ENCODE assay signal across 16 cellular contexts in the genomic region with DNA sequence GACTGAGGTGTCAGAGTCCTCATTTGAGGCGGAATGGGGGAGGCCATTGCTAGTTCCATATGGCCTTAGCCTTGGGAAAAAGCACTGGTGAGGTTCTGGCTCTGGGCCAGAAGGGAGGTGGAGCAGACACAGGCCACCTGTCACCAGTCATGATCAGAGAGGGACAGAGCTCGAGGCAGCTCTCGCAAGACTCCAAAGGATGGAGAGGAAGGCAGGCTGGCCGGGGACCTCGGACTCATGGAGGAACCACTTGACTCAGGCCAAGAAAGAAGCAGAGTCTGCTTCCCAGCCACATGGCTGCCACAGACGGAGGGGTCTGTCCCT. TPM values are rescaled to one million over a fixed set of nuclear protein-coding genes. Genes with fewer than 3 reads are reported as not detected.
A peak's percentile ranks its signal among the peaks of the same experiment; 100 is the strongest.
DNase-seq lines count a peak whose midpoint lies in the region; ATAC-seq lines count a peak whose summit lies in the region.
"Had no signal": no experiment of that assay in that cellular context is flagged by ENCODE, and none has a peak within 500 bp of the region (broad histone marks: within the 10 kb centered on the region; RNA-seq: fewer than 3 reads in every experiment).

No MANE protein-coding gene starts in this region.

- ATAC-seq in left colon: peak; percentile 50
- no peak for ATAC-seq in GM19023 (IDR thresholded peaks at IDR 0.05; ENCODE audit: unreplicated experiment)
- ATAC-seq: right cardiac atrium, T-cell had no signal

- peak; percentile 66 for DNase-seq in COR-L47 (lab: John Stamatoyannopoulos, UW)
- DNase-seq in NCI-H1092 (lab: John Stamatoyannopoulos, UW): peak; percentile 23
- DNase-seq in NCI-H748 treated with DMSO at 0.1 percent for 48 hours (lab: John Stamatoyannopoulos, UW): peak; percentile 23
- peak in 1 of 2 donors; percentile 60 for DNase-seq in left colon
- DNase-seq in activated CD4-positive, CD25-positive, alpha-beta regulatory T cell treated with anti-CD3 and anti-CD28 coated beads, Interleukin-2, amount 50 U/mL, for 72 hours: no peak
- no peak for DNase-seq in anterior cingulate cortex (lab: John Stamatoyannopoulos, UW)
- no peak for DNase-seq in activated T-cell treated with anti-CD3 and anti-CD28 coated beads, Interleukin-2, amount 50 U/mL, for 48 hours
- DNase-seq: activated CD4-positive, alpha-beta T cell treated with anti-CD3 and anti-CD28 coated beads, Interleukin-2, amount 10 ng/mL, durations not matched to agents 7 days and 5 days; NCI-H1048; stimulated activated CD4-positive, alpha-beta T cell treated with anti-CD3 and anti-CD28 coated beads, Interleukin-4, amount 100 ng/mL, for 1 hour; T-cell; trophoblast cell had no signal

- intact Hi-C loops in left colon (cut with DNase I, micrococcal nuclease): no loop called here

RNA-seq across cellular contexts. Expression of gene NSMF, which starts 29.2 kb away (rescaled TPM):
- 10 to 100 TPM; 39.9 to 52.0 TPM for total RNA-seq in left colon

RNA-seq across cellular contexts. Expression of gene ENTPD8, which starts 47.1 kb away (rescaled TPM):
- total RNA-seq in left colon: 100 to 1,000 TPM; 108 to 120 TPM
- total RNA-seq: activated CD4-positive, alpha-beta T cell treated with anti-CD3 and anti-CD28 coated beads, Interleukin-2, amount 10 ng/mL, durations not matched to agents 7 days and 5 days; B cell; esophagus muscularis mucosa; right cardiac atrium; T-cell had no signal

Comparison
In these comparisons a context has a peak if more than half of its experiments do, and no peak if none do; other contexts are left out.
1. DNase-seq: peak in COR-L47 (single experiment), NCI-H1092 (single experiment) and NCI-H748 treated with DMSO at 0.1 percent for 48 hours (single experiment); none in activated CD4-positive, CD25-positive, alpha-beta regulatory T cell treated with anti-CD3 and anti-CD28 coated beads, Interleukin-2, amount 50 U/mL, for 72 hours (single experiment), anterior cingulate cortex (0 of 58) and activated T-cell treated with anti-CD3 and anti-CD28 coated beads, Interleukin-2, amount 50 U/mL, for 48 hours (0 of 2).